ENCODE assay signal across 25 cellular contexts in the genomic region with DNA sequence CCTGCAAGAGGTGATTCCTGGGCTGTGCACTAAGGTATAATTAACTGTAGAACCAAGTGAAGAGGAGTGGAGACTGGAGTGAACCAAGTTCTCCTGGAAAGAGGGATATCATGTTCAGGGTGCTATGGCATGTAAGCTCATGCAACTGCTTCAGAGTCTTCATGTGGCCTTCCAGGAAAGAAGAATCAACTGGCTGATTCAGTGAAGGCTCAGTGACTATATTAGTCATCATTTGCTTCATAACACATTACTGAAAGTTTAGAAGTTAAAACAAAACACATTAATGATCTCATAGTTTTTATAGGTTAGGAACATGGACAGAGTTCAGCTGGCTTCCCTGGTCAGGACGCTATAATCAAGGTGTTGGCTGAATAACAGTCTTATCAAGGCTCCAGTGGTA.
DNase-seq lines count a peak whose midpoint lies in the region; ATAC-seq, FAIRE-seq and TF ChIP-seq lines count a peak whose summit lies in the region.
"Had no signal": no experiment of that assay in that cellular context is flagged by ENCODE, and none has a peak within 500 bp of the region (broad histone marks: within the 10 kb centered on the region; RNA-seq: fewer than 3 reads in every experiment).

No MANE protein-coding gene starts in this region.

- H3K4me1 ChIP-seq in osteoblast (ENCODE audit: insufficient read depth, low read length) (no peaks in the 10 kb centered on the region), transverse colon (no peaks in the 10 kb centered on the region)
- H3K4me1 ChIP-seq: ascending aorta had no signal

- peaks cover 17% of the 10 kb centered on the region for H3K9me3 Mint-ChIP-seq in activated naive CD8-positive, alpha-beta T cell treated with anti-CD3 and anti-CD28 coated beads, Interleukin-2, amount 50 U/mL, for 24 hours

- peak; percentile 73 for DNase-seq in LHCN-M2 (ENCODE audit: low read depth)
- DNase-seq in osteoblast (ENCODE audit: insufficient read length, low spot score, missing footprints): peak; percentile 19
- no peak for DNase-seq in transverse colon
- no peak for DNase-seq in activated naive CD8-positive, alpha-beta T cell treated with anti-CD3 and anti-CD28 coated beads, Interleukin-2, amount 50 U/mL, for 24 hours
- DNase-seq in GM19239 (ENCODE audit: insufficient read length, low spot score): no peak
- DNase-seq in activated CD4-positive, alpha-beta T cell treated with anti-CD3 and anti-CD28 coated beads, Interleukin-2, amount 50 U/mL, for 1 hour: no peak
- DNase-seq: activated CD4-positive, CD25-positive, alpha-beta regulatory T cell; activated CD8-positive, alpha-beta T cell treated with anti-CD3 and anti-CD28 coated beads for 36 hours; activated naive CD4-positive, alpha-beta T cell treated with anti-CD3 and anti-CD28 coated beads, Interleukin-2, amount 50 U/mL, for 16 hours; activated T-cell treated with anti-CD3 and anti-CD28 coated beads, Interleukin-2, amount 50 U/mL, for 4 hours; CD8-positive, alpha-beta T cell; GF-D8; NCI-H524 treated with DMSO at 0.1 percent for 48 hours; stimulated activated CD4-positive, alpha-beta T cell treated with anti-CD3 and anti-CD28 coated beads, Interleukin-2, amount 100 ng/mL, for 48 hours had no signal

- in situ Hi-C loops in transverse colon (cut with MboI; ENCODE audit: low pct_ligation_motif_present in 1 of 4, low pct_unique_long_range_greater_than_20kb in 1 of 4, low sequenced_read_pairs in 3 of 4): no loop called here

- TF ChIP-seq EP300 in transverse colon (IDR thresholded peaks at IDR 0.05; ENCODE audit: low read depth): no peak

- H3K79me2 ChIP-seq in osteoblast (ENCODE audit: insufficient read depth, low read length): no peaks in the 10 kb centered on the region

- ATAC-seq in GM18519 (IDR thresholded peaks at IDR 0.05; ENCODE audit: low FRiP score, unreplicated experiment) (peak; percentile 61), HG02610 (IDR thresholded peaks at IDR 0.05; ENCODE audit: unreplicated experiment) (peak; percentile 59)
- no peak for ATAC-seq in activated naive CD8-positive, alpha-beta T cell treated with anti-CD3 and anti-CD28 coated beads, Interleukin-2, amount 50 U/mL, for 24 hours
- ATAC-seq: activated CD8-positive, alpha-beta T cell treated with anti-CD3 and anti-CD28 coated beads for 36 hours; activated T-cell treated with anti-CD3 and anti-CD28 coated beads, Interleukin-2, amount 50 U/mL, for 4 hours; CD8-positive, alpha-beta T cell had no signal

- H3K36me3 ChIP-seq in osteoblast (ENCODE audit: insufficient read depth, low read length) (no peaks in the 10 kb centered on the region), transverse colon (no peaks in the 10 kb centered on the region)
- H3K36me3 ChIP-seq: ascending aorta had no signal

- no peaks in the 10 kb centered on the region for H4K20me1 ChIP-seq in osteoblast (ENCODE audit: insufficient read depth, low read length)

- TF ChIP-seq CTCF in osteoblast (IDR thresholded peaks at IDR 0.05; ENCODE audit: extremely low read depth, low read depth, low read length) (no peak), transverse colon (IDR thresholded peaks at IDR 0.05) (no peak)

- H3K27ac Mint-ChIP-seq in activated naive CD8-positive, alpha-beta T cell treated with anti-CD3 and anti-CD28 coated beads, Interleukin-2, amount 50 U/mL, for 24 hours: no peak overlapping the region
- H3K27ac Mint-ChIP-seq: activated CD8-positive, alpha-beta T cell treated with anti-CD3 and anti-CD28 coated beads for 36 hours; CD8-positive, alpha-beta T cell; stimulated activated naive CD8-positive, alpha-beta T cell treated with anti-CD3 and anti-CD28 coated beads, Interleukin-15, Interleukin-2, amounts not matched to agents 100 ng/mL and 50 ng/mL, for 24 hours; T-helper 2 cell treated with Interferon-gamma antibody and Interleukin-4, amounts not matched to agents 5 μg/mL and 100 μg/mL, for 36 hours; type B pancreatic cell had no signal

- H3K27me3 Mint-ChIP-seq in activated naive CD8-positive, alpha-beta T cell treated with anti-CD3 and anti-CD28 coated beads, Interleukin-2, amount 50 U/mL, for 24 hours: no peaks in the 10 kb centered on the region
- H3K27me3 Mint-ChIP-seq: activated CD8-positive, alpha-beta T cell treated with anti-CD3 and anti-CD28 coated beads for 36 hours; central memory CD8-positive, alpha-beta T cell; stimulated activated naive CD8-positive, alpha-beta T cell treated with anti-CD3 and anti-CD28 coated beads, Interleukin-15, Interleukin-2, amounts not matched to agents 100 ng/mL and 50 ng/mL, for 24 hours; type B pancreatic cell had no signal

- H3K4me3 ChIP-seq in osteoblast (ENCODE audit: insufficient read depth, low read length) (no peak overlapping the region), transverse colon (no peak overlapping the region)
- H3K4me3 ChIP-seq: ascending aorta, SK-N-MC, smooth muscle cell had no signal

- H3K4me2 ChIP-seq in osteoblast (ENCODE audit: insufficient read depth, low read length): no peak overlapping the region
- H3K4me2 ChIP-seq: smooth muscle cell had no signal

- H3K4me3 Mint-ChIP-seq in activated naive CD8-positive, alpha-beta T cell treated with anti-CD3 and anti-CD28 coated beads, Interleukin-2, amount 50 U/mL, for 24 hours: no peak overlapping the region
- H3K4me3 Mint-ChIP-seq: activated CD8-positive, alpha-beta T cell treated with anti-CD3 and anti-CD28 coated beads for 36 hours; activated T-cell treated with anti-CD3 and anti-CD28 coated beads, Interleukin-2, amount 50 U/mL, for 4 hours; CD8-positive, alpha-beta T cell; central memory CD8-positive, alpha-beta T cell; stimulated activated naive CD8-positive, alpha-beta T cell treated with anti-CD3 and anti-CD28 coated beads, Interleukin-15, Interleukin-2, amounts not matched to agents 100 ng/mL and 50 ng/mL, for 24 hours; T-helper 2 cell treated with Interferon-gamma antibody and Interleukin-4, amounts not matched to agents 5 μg/mL and 100 μg/mL, for 36 hours; type B pancreatic cell had no signal

- FAIRE-seq in GM19239 (lab: Jason Lieb, UNC): no peak
- FAIRE-seq: GM12892, H54 had no signal

- no peaks in the 10 kb centered on the region for H3K27me3 ChIP-seq in osteoblast (ENCODE audit: insufficient read depth, low read length)
- no peaks in the 10 kb centered on the region for H3K27me3 ChIP-seq in transverse colon
- H3K27me3 ChIP-seq: ascending aorta had no signal

- 63% methylated on average over 1 of the region's 1 CpG; no CpG with 5 or more reads in 1 of the 2 donors for WGBS in transverse colon (ENCODE audit: low coverage in 1 of 2), 2 donors

- intact Hi-C loops in transverse colon (cut with DNase I; ENCODE audit: low total_unique reads): no loop called here

- TF ChIP-seq POLR2A in transverse colon (IDR thresholded peaks at IDR 0.05): no peak

- no peak overlapping the region for H3K27ac ChIP-seq in osteoblast (ENCODE audit: low read depth, low read length)
- no peak overlapping the region for H3K27ac ChIP-seq in transverse colon
- H3K27ac ChIP-seq: ascending aorta, SK-N-MC had no signal

- no peaks in the 10 kb centered on the region for H3K4me1 Mint-ChIP-seq in activated naive CD8-positive, alpha-beta T cell treated with anti-CD3 and anti-CD28 coated beads, Interleukin-2, amount 50 U/mL, for 24 hours
- H3K4me1 Mint-ChIP-seq: central memory CD8-positive, alpha-beta T cell had no signal

- H3K9me3 ChIP-seq in osteoblast (ENCODE audit: low read depth, low read length): no peaks in the 10 kb centered on the region
- no peaks in the 10 kb centered on the region for H3K9me3 ChIP-seq in transverse colon
- H3K9me3 ChIP-seq: ascending aorta had no signal

- H3K36me3 Mint-ChIP-seq in activated naive CD8-positive, alpha-beta T cell treated with anti-CD3 and anti-CD28 coated beads, Interleukin-2, amount 50 U/mL, for 24 hours (ENCODE audit: low read depth): no peaks in the 10 kb centered on the region
- H3K36me3 Mint-ChIP-seq: CD8-positive, alpha-beta T cell; type B pancreatic cell had no signal

- H2AFZ ChIP-seq in osteoblast (ENCODE audit: low read length): no peak overlapping the region

Comparison
In these comparisons a context has a peak if more than half of its experiments do, and no peak if none do; other contexts are left out.
1. DNase-seq: peak in LHCN-M2 (single experiment) and osteoblast (single experiment); none in transverse colon (single experiment), activated naive CD8-positive, alpha-beta T cell treated with anti-CD3 and anti-CD28 coated beads, Interleukin-2, amount 50 U/mL, for 24 hours (single experiment), GM19239 (single experiment) and activated CD4-positive, alpha-beta T cell treated with anti-CD3 and anti-CD28 coated beads, Interleukin-2, amount 50 U/mL, for 1 hour (single experiment).